In the genomic region with DNA sequence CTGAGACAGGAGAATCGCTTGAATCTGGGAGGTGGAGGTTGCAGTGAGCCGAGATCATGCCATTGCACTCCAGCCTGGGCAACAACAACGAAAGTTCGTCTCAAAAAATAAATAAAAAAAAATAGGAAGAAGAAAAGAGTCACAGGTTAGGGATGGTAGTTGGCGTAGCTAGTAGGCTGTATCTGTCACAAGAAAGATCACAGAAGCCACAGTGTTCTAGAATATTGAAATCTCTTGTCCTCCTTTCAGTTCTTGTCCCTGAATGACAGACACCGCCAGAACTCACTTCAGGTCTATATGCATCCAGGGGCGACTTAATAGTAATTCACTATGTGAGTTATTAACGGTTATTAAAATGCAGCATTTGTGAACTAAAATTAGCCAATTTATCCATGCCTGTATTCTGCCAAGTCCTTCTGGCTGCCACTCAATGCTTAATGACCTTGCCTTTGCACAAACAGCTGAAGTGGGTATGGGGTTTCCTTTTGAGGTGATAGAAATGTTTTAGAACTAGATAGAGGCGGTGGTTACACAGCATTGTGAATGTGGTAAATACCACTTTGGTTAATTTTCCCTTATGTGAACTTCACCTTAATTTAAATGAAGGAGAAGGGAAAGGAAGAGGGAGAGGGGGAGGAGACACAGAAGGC, we compare ENCODE assay signal across 17 cellular contexts. TPM values are rescaled to one million over a fixed set of nuclear protein-coding genes. Genes with fewer than 3 reads are reported as not detected.
A peak's percentile ranks its signal among the peaks of the same experiment; 100 is the strongest.
DNase-seq lines count a peak whose midpoint lies in the region; ATAC-seq, FAIRE-seq and TF ChIP-seq lines count a peak whose summit lies in the region.
"Had no signal": no experiment of that assay in that cellular context is flagged by ENCODE, and none has a peak within 500 bp of the region (broad histone marks: within the 10 kb centered on the region; RNA-seq: fewer than 3 reads in every experiment).

No MANE protein-coding gene starts in this region.

- no peak overlapping the region for H2AK5ac ChIP-seq in mesenchymal stem cell (ENCODE audit: low read length, severe bottlenecking)

- CTCF ChIA-PET in activated CD8-positive, alpha-beta T cell treated with anti-CD3 and anti-CD28 coated beads, Interleukin-2, amount 10 ng/mL, durations not matched to agents 7 days and 5 days (lab: Charles Lee) = interaction anchor here (1.9 to 3.8 kb wide), 2 partner anchors 14 to 223 kb away, joined by 6 to 26 read pairs; no protein-coding TSS in a partner anchor
- CTCF ChIA-PET in activated CD8-positive, alpha-beta T cell treated with anti-CD3 and anti-CD28 coated beads for 36 hours (lab: Charles Lee) = interaction anchor here (9.4 kb wide), 1 partner anchor 14 kb away, joined by 60 read pairs; no protein-coding TSS in a partner anchor

- no peaks in the 10 kb centered on the region for H3K9me2 ChIP-seq in SU-DHL-6 (replicated peaks; ENCODE audit: insufficient read depth, low read length)

- intact Hi-C loops in activated CD8-positive, alpha-beta T cell treated with anti-CD3 and anti-CD28 coated beads for 36 hours (cut with micrococcal nuclease) = no loop called here
- intact Hi-C loops in pancreas (cut with DNase I) = no loop called here

- H2AFZ ChIP-seq in SU-DHL-6 (ENCODE audit: low read depth, low read length, severe bottlenecking) (no peak overlapping the region), mesenchymal stem cell (ENCODE audit: low read depth, low read length) (no peak overlapping the region)

- H3K4me2 ChIP-seq in SU-DHL-6 (ENCODE audit: low read depth, low read length, poor library complexity, severe bottlenecking) (no peak overlapping the region), mesenchymal stem cell (ENCODE audit: low read length, poor library complexity, severe bottlenecking) (no peak overlapping the region)

- H4K91ac ChIP-seq in mesenchymal stem cell (ENCODE audit: low read length) = no peak overlapping the region

- no peak overlapping the region for H4K8ac ChIP-seq in mesenchymal stem cell (ENCODE audit: low read length)

- H3K9me3 Mint-ChIP-seq in activated CD8-positive, alpha-beta T cell treated with anti-CD3 and anti-CD28 coated beads, Interleukin-2, amount 10 ng/mL, durations not matched to agents 7 days and 5 days (ENCODE audit: insufficient read depth) = no peaks in the 10 kb centered on the region
- peaks cover 1% of the 10 kb centered on the region for H3K9me3 Mint-ChIP-seq in activated CD8-positive, alpha-beta T cell treated with anti-CD3 and anti-CD28 coated beads for 36 hours
- H3K9me3 Mint-ChIP-seq: central memory CD8-positive, alpha-beta T cell had no signal

- H3K27ac ChIP-seq in SU-DHL-6 (ENCODE audit: low read depth, low read length) = peak overlapping the region; percentile 52
- H3K27ac ChIP-seq in pancreas = peak overlapping the region; percentile 16 to 78 (median 48)
- H3K27ac ChIP-seq in mesenchymal stem cell (ENCODE audit: low read length, poor library complexity, severe bottlenecking) = no peak overlapping the region

- peaks cover 0 to 8% (median 0%) of the 10 kb centered on the region in 3 donors for H3K4me1 ChIP-seq in pancreas
- H3K4me1 ChIP-seq in mesenchymal stem cell (ENCODE audit: control insufficient read depth, insufficient read depth, low read depth, low read length) = peaks cover 2% of the 10 kb centered on the region

- no peaks in the 10 kb centered on the region for H3K79me1 ChIP-seq in mesenchymal stem cell (replicated peaks; ENCODE audit: low read length, poor library complexity, severe bottlenecking)

- H3F3A ChIP-seq in SU-DHL-6 (ENCODE audit: insufficient read depth) = peaks cover 43% of the 10 kb centered on the region

- H3K27me3 ChIP-seq in SU-DHL-6 (ENCODE audit: low read length) = no peaks in the 10 kb centered on the region
- H3K27me3 ChIP-seq in pancreas = no peaks in the 10 kb centered on the region
- H3K27me3 ChIP-seq in mesenchymal stem cell (ENCODE audit: control insufficient read depth in 1 of 2, insufficient read depth in 1 of 2, low read length in 2 of 2) = no peaks in the 10 kb centered on the region

- H3K14ac ChIP-seq in mesenchymal stem cell (ENCODE audit: low read length in 2 of 2) = no peak overlapping the region

- no peak overlapping the region for H3K4me3 Mint-ChIP-seq in activated CD8-positive, alpha-beta T cell treated with anti-CD3 and anti-CD28 coated beads, Interleukin-2, amount 10 ng/mL, durations not matched to agents 7 days and 5 days
- H3K4me3 Mint-ChIP-seq in activated CD8-positive, alpha-beta T cell treated with anti-CD3 and anti-CD28 coated beads for 36 hours = no peak overlapping the region
- H3K4me3 Mint-ChIP-seq: activated T-helper 1 cell treated with anti-CD3 and anti-CD28 coated beads, Interleukin-12 subunit alpha, Interleukin-12 subunit beta, Interleukin-2, Interleukin-4 antibody, amounts not matched to agents 30 ng/mL and 10 ng/mL and 1 ng/mL, durations not matched to agents 14 hours and 24 hours and 36 hours; central memory CD8-positive, alpha-beta T cell; stimulated activated naive CD8-positive, alpha-beta T cell treated with anti-CD3 and anti-CD28 coated beads, Interleukin-15, amount 100 ng/mL, for 72 hours had no signal

- H3K4me1 Mint-ChIP-seq in activated CD8-positive, alpha-beta T cell treated with anti-CD3 and anti-CD28 coated beads, Interleukin-2, amount 10 ng/mL, durations not matched to agents 7 days and 5 days (ENCODE audit: low read depth) = peaks cover 20% of the 10 kb centered on the region
- H3K4me1 Mint-ChIP-seq in activated CD8-positive, alpha-beta T cell treated with anti-CD3 and anti-CD28 coated beads for 36 hours (ENCODE audit: low read depth) = peaks cover 8% of the 10 kb centered on the region

- no peaks in the 10 kb centered on the region for H3K36me3 Mint-ChIP-seq in activated CD8-positive, alpha-beta T cell treated with anti-CD3 and anti-CD28 coated beads, Interleukin-2, amount 10 ng/mL, durations not matched to agents 7 days and 5 days (ENCODE audit: low read depth)
- no peaks in the 10 kb centered on the region for H3K36me3 Mint-ChIP-seq in activated CD8-positive, alpha-beta T cell treated with anti-CD3 and anti-CD28 coated beads for 36 hours (ENCODE audit: low read depth)

- no peak overlapping the region for H3K18ac ChIP-seq in mesenchymal stem cell (ENCODE audit: low read depth in 1 of 2, low read length in 2 of 2)

- H3K4ac ChIP-seq in mesenchymal stem cell (ENCODE audit: low read depth in 1 of 2, low read length in 2 of 2) = no peak overlapping the region

- H3K4me3 ChIP-seq in SU-DHL-6 (ENCODE audit: insufficient read depth, low read length, poor library complexity, severe bottlenecking) = no peak overlapping the region
- H3K4me3 ChIP-seq in pancreas = peak overlapping the region in 2 of 4 donors; percentile 29 to 37
- H3K4me3 ChIP-seq in mesenchymal stem cell (ENCODE audit: insufficient read depth in 1 of 2, low read depth in 1 of 2, low read length in 2 of 2) = no peak overlapping the region

- POLR2A ChIA-PET in activated CD8-positive, alpha-beta T cell treated with anti-CD3 and anti-CD28 coated beads, Interleukin-2, amount 10 ng/mL, durations not matched to agents 7 days and 5 days (lab: Charles Lee) = no interaction called here
- POLR2A ChIA-PET in activated CD8-positive, alpha-beta T cell treated with anti-CD3 and anti-CD28 coated beads for 36 hours (lab: Charles Lee) = interaction anchor here (0.7 to 1.6 kb wide), 2 partner anchors 9 to 329 kb away, joined by 3 read pairs; no protein-coding TSS in a partner anchor

- no peak for DNase-seq in activated CD8-positive, alpha-beta T cell treated with anti-CD3 and anti-CD28 coated beads, Interleukin-2, amount 10 ng/mL, durations not matched to agents 7 days and 5 days
- no peak for DNase-seq in activated CD8-positive, alpha-beta T cell treated with anti-CD3 and anti-CD28 coated beads for 36 hours
- DNase-seq in NCI-H1417 treated with DMSO at 0.1 percent for 48 hours (lab: John Stamatoyannopoulos, UW) (peak; percentile 25), pancreas (no peak), mesenchymal stem cell (no peak), HT-29 (ENCODE audit: low spot score) (no peak), superior temporal gyrus (ENCODE audit: extremely low spot score) (no peak)
- DNase-seq: activated CD4-positive, alpha-beta T cell treated with anti-CD3 and anti-CD28 coated beads, Interleukin-2, amount 50 U/mL, for 48 hours; effector memory CD4-positive, alpha-beta T cell; GDM1; KBM-7; left colon; NCI-H1694; stimulated activated naive CD8-positive, alpha-beta T cell treated with anti-CD3 and anti-CD28 coated beads, Interleukin-15, amount 100 ng/mL, for 72 hours had no signal

- peaks cover 29% of the 10 kb centered on the region for H3K36me3 ChIP-seq in SU-DHL-6 (ENCODE audit: low read length)
- H3K36me3 ChIP-seq in pancreas = no peaks in the 10 kb centered on the region
- H3K36me3 ChIP-seq in mesenchymal stem cell (ENCODE audit: control insufficient read depth in 1 of 2, insufficient read depth in 2 of 2, low read depth in 1 of 2, low read length in 2 of 2) = no peaks in the 10 kb centered on the region

- no peak for FAIRE-seq in pancreas (lab: Jason Lieb, UNC)

- H2BK12ac ChIP-seq in mesenchymal stem cell (ENCODE audit: low read length in 2 of 2) = no peak overlapping the region

- no peaks in the 10 kb centered on the region for H3K27me3 Mint-ChIP-seq in activated CD8-positive, alpha-beta T cell treated with anti-CD3 and anti-CD28 coated beads, Interleukin-2, amount 10 ng/mL, durations not matched to agents 7 days and 5 days (ENCODE audit: low read depth)
- H3K27me3 Mint-ChIP-seq in activated CD8-positive, alpha-beta T cell treated with anti-CD3 and anti-CD28 coated beads for 36 hours = no peaks in the 10 kb centered on the region
- H3K27me3 Mint-ChIP-seq: central memory CD8-positive, alpha-beta T cell; stimulated activated naive CD8-positive, alpha-beta T cell treated with anti-CD3 and anti-CD28 coated beads, Interleukin-15, amount 100 ng/mL, for 72 hours had no signal

- H2BK15ac ChIP-seq in mesenchymal stem cell (ENCODE audit: low read depth, poor library complexity, severe bottlenecking) = no peak overlapping the region

- H2BK5ac ChIP-seq in mesenchymal stem cell (ENCODE audit: low read depth, low read length, poor library complexity, severe bottlenecking) = no peak overlapping the region

- H3K23ac ChIP-seq in mesenchymal stem cell (ENCODE audit: low read length in 2 of 2) = no peak overlapping the region

- no peaks in the 10 kb centered on the region for H4K20me1 ChIP-seq in SU-DHL-6 (ENCODE audit: low read depth, low read length)

- H3K79me2 ChIP-seq in SU-DHL-6 (ENCODE audit: insufficient read depth, low read length) = peaks cover 16% of the 10 kb centered on the region

- TF ChIP-seq CTCF in activated CD8-positive, alpha-beta T cell treated with anti-CD3 and anti-CD28 coated beads for 36 hours (IDR thresholded peaks at IDR 0.05) = no peak
- TF ChIP-seq CTCF in SU-DHL-6 (IDR thresholded peaks at IDR 0.05; ENCODE audit: insufficient read depth, low read length, poor library complexity, severe bottlenecking) = no peak
- TF ChIP-seq CTCF in pancreas (IDR thresholded peaks at IDR 0.05) = no peak

- peak overlapping the region; percentile 50 for H3K27ac Mint-ChIP-seq in activated CD8-positive, alpha-beta T cell treated with anti-CD3 and anti-CD28 coated beads, Interleukin-2, amount 10 ng/mL, durations not matched to agents 7 days and 5 days
- H3K27ac Mint-ChIP-seq in activated CD8-positive, alpha-beta T cell treated with anti-CD3 and anti-CD28 coated beads for 36 hours = no peak overlapping the region
- H3K27ac Mint-ChIP-seq: activated T-helper 1 cell treated with anti-CD3 and anti-CD28 coated beads, Interleukin-12 subunit alpha, Interleukin-12 subunit beta, Interleukin-2, Interleukin-4 antibody, amounts not matched to agents 30 ng/mL and 10 ng/mL and 1 ng/mL, durations not matched to agents 14 hours and 24 hours and 36 hours; stimulated activated naive CD8-positive, alpha-beta T cell treated with anti-CD3 and anti-CD28 coated beads, Interleukin-15, amount 100 ng/mL, for 72 hours had no signal

- H2BK120ac ChIP-seq in mesenchymal stem cell (ENCODE audit: low read depth, low read length) = no peak overlapping the region

- H3K9me3 ChIP-seq in SU-DHL-6 (ENCODE audit: insufficient read depth, low read length) (no peaks in the 10 kb centered on the region), pancreas (no peaks in the 10 kb centered on the region), mesenchymal stem cell (ENCODE audit: control insufficient read depth, low read length) (no peaks in the 10 kb centered on the region)

- WGBS in pancreas, 2 donors = 34 to 43% methylated on average over 9 of the region's 9 CpGs
- 97% methylated on average over 7 of the region's 9 CpGs for WGBS in mesenchymal stem cell

- ATAC-seq in activated CD8-positive, alpha-beta T cell treated with anti-CD3 and anti-CD28 coated beads, Interleukin-2, amount 10 ng/mL, durations not matched to agents 7 days and 5 days = peak; percentile 61
- ATAC-seq in activated CD8-positive, alpha-beta T cell treated with anti-CD3 and anti-CD28 coated beads for 36 hours = no peak
- ATAC-seq in pancreas = peak; percentile 62 to 74 (median 70)
- ATAC-seq: left colon; stimulated activated naive CD8-positive, alpha-beta T cell treated with anti-CD3 and anti-CD28 coated beads, Interleukin-15, amount 100 ng/mL, for 72 hours had no signal

- H3K9ac ChIP-seq in SU-DHL-6 (ENCODE audit: low read length) (no peak overlapping the region), mesenchymal stem cell (ENCODE audit: low read length) (no peak overlapping the region)

RNA-seq across cellular contexts. Expression of gene ZMYND8, which starts 41.3 kb away (rescaled TPM):
- 10 to 100 TPM; 44.3 to 44.7 TPM for total RNA-seq in activated CD8-positive, alpha-beta T cell treated with anti-CD3 and anti-CD28 coated beads, Interleukin-2, amount 10 ng/mL, durations not matched to agents 7 days and 5 days
- 10 to 100 TPM; 31.9 to 33.4 TPM for total RNA-seq in activated CD8-positive, alpha-beta T cell treated with anti-CD3 and anti-CD28 coated beads for 36 hours
- 10 to 100 TPM; 11.3 to 25.6 (median 18.5) TPM for total RNA-seq in pancreas
- 10 to 100 TPM; 10.8 to 13.9 TPM for polyA plus RNA-seq in pancreas
- polyA plus RNA-seq in mesenchymal stem cell (2013, experiment 1 of 2) = 21.6 TPM
- 24.4 TPM for polyA plus RNA-seq in mesenchymal stem cell (2013, experiment 2 of 2)
- total RNA-seq in HT-29 (2014; rRNA removed; shearing (Covaris generic)) = 30.9 and 35.6 TPM in 2 replicates
